ENCODE assay signal across 2 cellular contexts in genomic region chr10:69088801-69089501, GRCh38.
A peak's percentile ranks its signal among the peaks of the same experiment; 100 is the strongest.
TF ChIP-seq lines count a peak whose summit lies in the region.

No MANE protein-coding gene starts in this region.

TF ChIP-seq in liver, 16 proteins besides CTCF, POLR2A, EP300 and RAD21:
- TF ChIP-seq FOXA2 (IDR thresholded peaks at IDR 0.05) (no peak), JUND (IDR thresholded peaks at IDR 0.05) (peak; percentile 62 to 71), TAF1 (conservative IDR thresholded peaks at IDR 0.05) (no peak), ATF3 (IDR thresholded peaks at IDR 0.05) (no peak), FOXA1 (IDR thresholded peaks at IDR 0.05) (no peak), HNF4A (conservative IDR thresholded peaks at IDR 0.05) (no peak), RXRA (IDR thresholded peaks at IDR 0.05) (no peak), HNF4G (IDR thresholded peaks at IDR 0.05) (no peak), EGR1 (IDR thresholded peaks at IDR 0.05; ENCODE audit: low read depth in 2 of 2) (no peak), SP1 (IDR thresholded peaks at IDR 0.05) (no peak), YY1 (IDR thresholded peaks at IDR 0.05) (peak; percentile 38), NR2F2 (IDR thresholded peaks at IDR 0.05) (no peak), REST (IDR thresholded peaks at IDR 0.05) (no peak), ZBTB33 (IDR thresholded peaks at IDR 0.05) (no peak), GABPA (IDR thresholded peaks at IDR 0.05 in 1 of 2, conservative IDR thresholded peaks at IDR 0.05 in 1 of 2) (peak in 1 of 2 donors; percentile 32), MAX (IDR thresholded peaks at IDR 0.05) (no peak)

TF ChIP-seq in HepG2, 621 proteins besides CTCF, POLR2A, EP300 and RAD21:
- TF ChIP-seq KLF12 (CRISPR knock-in tag; IDR thresholded peaks at IDR 0.05; ENCODE audit: borderline replicate concordance) (no peak), TOPORS (CRISPR knock-in tag; IDR thresholded peaks at IDR 0.05) (no peak), ASH2L (IDR thresholded peaks at IDR 0.05; ENCODE audit: insufficient read length, low read depth, low read length) (no peak), HOXA9 (CRISPR knock-in tag; IDR thresholded peaks at IDR 0.05; ENCODE audit: borderline replicate concordance) (no peak), RFXAP (CRISPR knock-in tag; IDR thresholded peaks at IDR 0.05; ENCODE audit: borderline replicate concordance) (no peak)
